In genomic region chr4:7074423-7074822, GRCh38 we compare ENCODE assay signal across 22 cellular contexts. TPM values are rescaled to one million over a fixed set of nuclear protein-coding genes. Genes with fewer than 3 reads are reported as not detected.
A peak's percentile ranks its signal among the peaks of the same experiment; 100 is the strongest.
DNase-seq lines count a peak whose midpoint lies in the region; ATAC-seq and TF ChIP-seq lines count a peak whose summit lies in the region.
"Had no signal": no experiment of that assay in that cellular context is flagged by ENCODE, and none has a peak within 500 bp of the region (broad histone marks: within the 10 kb centered on the region; RNA-seq: fewer than 3 reads in every experiment).

No MANE protein-coding gene starts in this region.

- H3K9me3 ChIP-seq in upper lobe of right lung: no peaks in the 10 kb centered on the region
- H3K9me3 ChIP-seq: BE2C, neutrophil, right atrium auricular region had no signal

- in situ Hi-C loops in astrocyte of the spinal cord (cut with HindIII; ENCODE audit: low sequenced_read_pairs): no loop called here

- peaks cover 5% of the 10 kb centered on the region for H3K4me1 ChIP-seq in upper lobe of right lung
- H3K4me1 ChIP-seq: BE2C had no signal

- TF ChIP-seq CTCF in astrocyte of the spinal cord (IDR thresholded peaks at IDR 0.05; ENCODE audit: low read depth, low read length) (no peak), upper lobe of right lung (IDR thresholded peaks at IDR 0.05) (no peak)

- no peak for ATAC-seq in stimulated activated naive CD8-positive, alpha-beta T cell treated with anti-CD3 and anti-CD28 coated beads, Interleukin-15, Interleukin-2, amounts not matched to agents 100 U/mL and 50 U/mL, for 24 hours
- ATAC-seq in upper lobe of right lung (no peak), GM21717 (IDR thresholded peaks at IDR 0.05; ENCODE audit: unreplicated experiment) (no peak)
- ATAC-seq: effector memory CD8-positive, alpha-beta T cell; GM23338; left ventricle myocardium superior; Right ventricle myocardium inferior had no signal

- H3K27ac ChIP-seq in upper lobe of right lung: no peak overlapping the region
- H3K27ac ChIP-seq: neutrophil, right atrium auricular region, tibial nerve, VCaP had no signal

- DNase-seq in EL: peak; percentile 51
- DNase-seq in M059J (ENCODE audit: low read depth): peak; percentile 82
- DNase-seq in astrocyte of the spinal cord (ENCODE audit: low read depth, low spot score): peak; percentile 13
- DNase-seq in renal cortical epithelial cell (ENCODE audit: low read depth): peak; percentile 13
- DNase-seq in stimulated activated naive CD8-positive, alpha-beta T cell treated with anti-CD3 and anti-CD28 coated beads, Interleukin-15, Interleukin-2, amounts not matched to agents 100 U/mL and 50 U/mL, for 24 hours: no peak
- DNase-seq in upper lobe of right lung: no peak
- DNase-seq in anterior cingulate cortex (lab: John Stamatoyannopoulos, UW): no peak
- DNase-seq: amygdala; BE2C; Calu3; effector memory CD8-positive, alpha-beta T cell; left ventricle myocardium superior; NCI-H187 treated with DMSO at 0.1 percent for 48 hours; NCI-H446 treated with DMSO at 0.1 percent for 48 hours; stimulated activated naive CD4-positive, alpha-beta T cell treated with Interleukin-2 at 50 U/mL for 16 hours had no signal

- no peaks in the 10 kb centered on the region for H3K27me3 ChIP-seq in upper lobe of right lung
- H3K27me3 ChIP-seq: BE2C, right atrium auricular region, tibial nerve had no signal

- H3K36me3 ChIP-seq in upper lobe of right lung: no peaks in the 10 kb centered on the region
- H3K36me3 ChIP-seq: BE2C, neutrophil, right atrium auricular region, tibial nerve had no signal

- intact Hi-C loops in upper lobe of right lung (cut with DNase I): loop anchor here (5.0 to 10.0 kb wide), 2 partner anchors 37 to 350 kb away; no protein-coding TSS in a partner anchor

- H3K4me3 ChIP-seq in astrocyte of the spinal cord (ENCODE audit: low read depth, low read length) (no peak overlapping the region), upper lobe of right lung (no peak overlapping the region)
- H3K4me3 ChIP-seq: GM23338, right atrium auricular region, tibial nerve had no signal

RNA-seq across cellular contexts. Expression of gene GRPEL1, which starts 6.6 kb away (rescaled TPM):
- 36.7 and 52.5 TPM in 2 replicates for total RNA-seq in M059J (2014; rRNA removed; shearing (Covaris generic))
- total RNA-seq in renal cortical epithelial cell (39.9 and 42.2 TPM in 2 replicates), upper lobe of right lung (27.8 TPM)

RNA-seq across cellular contexts. Expression of gene TADA2B, which starts 31.3 kb away (rescaled TPM):
- total RNA-seq in M059J (2014; rRNA removed; shearing (Covaris generic)): 7.6 and 11.0 TPM in 2 replicates
- total RNA-seq in renal cortical epithelial cell (9.6 and 31.4 TPM in 2 replicates), upper lobe of right lung (23.2 TPM)

Comparison
In these comparisons a context has a peak if more than half of its experiments do, and no peak if none do; other contexts are left out.
1. DNase-seq: peak in EL (single experiment), M059J (single experiment), astrocyte of the spinal cord (single experiment) and renal cortical epithelial cell (single experiment); none in stimulated activated naive CD8-positive, alpha-beta T cell treated with anti-CD3 and anti-CD28 coated beads, Interleukin-15, Interleukin-2, amounts not matched to agents 100 U/mL and 50 U/mL, for 24 hours (single experiment), upper lobe of right lung (single experiment) and anterior cingulate cortex (0 of 58).